Comparison of ENCODE assay signal across 19 cellular contexts in the genomic region with DNA sequence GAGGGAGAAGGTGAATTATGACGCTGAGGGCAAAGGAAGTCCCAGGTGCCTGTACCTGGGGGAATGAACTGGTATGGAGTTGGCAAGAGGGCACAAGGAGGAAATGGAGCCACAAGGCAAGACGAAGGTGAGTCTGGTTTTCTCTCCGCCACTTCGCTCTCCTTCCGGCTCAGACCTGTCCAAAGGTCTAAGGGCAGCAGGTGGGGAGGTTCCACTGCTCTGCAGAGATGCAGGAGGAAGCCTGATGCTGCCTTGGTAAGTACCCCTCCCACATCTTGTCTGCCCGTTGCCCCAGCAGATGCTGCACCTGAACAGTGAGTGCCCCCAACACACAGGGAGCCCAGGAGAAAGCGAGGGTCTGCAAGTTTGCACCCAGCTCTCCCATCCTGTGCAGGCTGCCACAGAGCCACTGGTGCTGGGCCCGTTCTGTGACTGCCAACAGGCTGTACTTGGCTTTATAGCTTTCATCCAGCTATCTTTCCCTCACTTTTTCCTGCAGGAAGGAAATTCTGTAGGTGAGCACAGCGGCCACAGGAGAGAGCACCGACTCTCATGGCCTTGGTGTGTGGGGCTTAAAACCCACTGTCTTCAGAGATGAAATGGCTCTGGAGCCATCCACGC.
A peak's percentile ranks its signal among the peaks of the same experiment; 100 is the strongest.
DNase-seq lines count a peak whose midpoint lies in the region; FAIRE-seq and TF ChIP-seq lines count a peak whose summit lies in the region.
"Had no signal": no experiment of that assay in that cellular context is flagged by ENCODE, and none has a peak within 500 bp of the region (broad histone marks: within the 10 kb centered on the region; RNA-seq: fewer than 3 reads in every experiment).

No MANE protein-coding gene starts in this region.

- no peak overlapping the region for H3K9ac ChIP-seq in H9 (ENCODE audit: extremely low read depth, insufficient read length, low read length)
- H3K9ac ChIP-seq in iPS-20b (ENCODE audit: low read depth, low read length) = peak overlapping the region; percentile 37; the same call in 1 of the 2 replicates
- no peak overlapping the region for H3K9ac ChIP-seq in kidney (ENCODE audit: low read length in 2 of 2)

- no peaks in the 10 kb centered on the region for H3K9me3 Mint-ChIP-seq in H9
- no peaks in the 10 kb centered on the region for H3K9me3 Mint-ChIP-seq in osteocyte (ENCODE audit: unreplicated experiment)
- no peaks in the 10 kb centered on the region for H3K9me3 Mint-ChIP-seq in activated T-helper 1 cell treated with anti-CD3 and anti-CD28 coated beads, Interleukin-12 subunit alpha, Interleukin-12 subunit beta, Interleukin-2, Interleukin-4 antibody, amounts not matched to agents 30 ng/mL and 10 ng/mL and 1 ng/mL, durations not matched to agents 14 hours and 24 hours and 36 hours
- H3K9me3 Mint-ChIP-seq: CD4-positive, alpha-beta memory T cell had no signal

- peak overlapping the region; percentile 11; the same call in 1 of the 2 replicates for H3K14ac ChIP-seq in H9 (ENCODE audit: insufficient read depth, low read length)

- TF ChIP-seq CTCF in H9 (conservative IDR thresholded peaks at IDR 0.05) (no peak), Peyer's patch (IDR thresholded peaks at IDR 0.05) (no peak), osteocyte (IDR thresholded peaks at IDR 0.05) (no peak), kidney (IDR thresholded peaks at IDR 0.05; ENCODE audit: borderline replicate concordance, extremely low read depth, insufficient read depth) (no peak)

- H3K27ac Mint-ChIP-seq in H9 (peak overlapping the region; percentile 66 to 98 (median 89); a peak in 4 of 7 replicates), osteocyte (ENCODE audit: unreplicated experiment) (no peak overlapping the region)
- no peak overlapping the region for H3K27ac Mint-ChIP-seq in activated T-helper 1 cell treated with anti-CD3 and anti-CD28 coated beads, Interleukin-12 subunit alpha, Interleukin-12 subunit beta, Interleukin-2, Interleukin-4 antibody, amounts not matched to agents 30 ng/mL and 10 ng/mL and 1 ng/mL, durations not matched to agents 14 hours and 24 hours and 36 hours
- H3K27ac Mint-ChIP-seq: CD4-positive, alpha-beta memory T cell had no signal

- no peak overlapping the region for H3K56ac ChIP-seq in H9 (ENCODE audit: insufficient read length, low read depth, low read length)

- H3K79me2 ChIP-seq in H9 (ENCODE audit: insufficient read depth, low read length) = no peaks in the 10 kb centered on the region

- H3K36me3 Mint-ChIP-seq in H9 (ENCODE audit: insufficient read depth in 1 of 3, low read depth in 3 of 3) = peaks cover 0 to 45% (median 29%) of the 10 kb centered on the region in 3 experiments; a peak in 6 of 7 replicates
- H3K36me3 Mint-ChIP-seq in osteocyte (ENCODE audit: unreplicated experiment) = no peaks in the 10 kb centered on the region
- no peaks in the 10 kb centered on the region for H3K36me3 Mint-ChIP-seq in activated T-helper 1 cell treated with anti-CD3 and anti-CD28 coated beads, Interleukin-12 subunit alpha, Interleukin-12 subunit beta, Interleukin-2, Interleukin-4 antibody, amounts not matched to agents 30 ng/mL and 10 ng/mL and 1 ng/mL, durations not matched to agents 14 hours and 24 hours and 36 hours (ENCODE audit: low read depth)
- H3K36me3 Mint-ChIP-seq: CD4-positive, alpha-beta memory T cell had no signal

- H2BK15ac ChIP-seq in H9 (ENCODE audit: low read depth, low read length) = peak overlapping the region; percentile 20; the same call in 1 of the 2 replicates

- H3K79me1 ChIP-seq in H9 (ENCODE audit: insufficient read depth, low read depth, low read length, poor library complexity, severe bottlenecking) = no peaks in the 10 kb centered on the region

- no peak overlapping the region for H3K4me3 ChIP-seq in Peyer's patch
- H3K4me3 ChIP-seq in iPS-20b (ENCODE audit: low read length) = peak overlapping the region; percentile 13; the same call in 1 of the 2 replicates
- H3K4me3 ChIP-seq in kidney (ENCODE audit: low read length in 2 of 2) = no peak overlapping the region

- H3K27ac ChIP-seq in H9 (ENCODE audit: insufficient read length, low read depth, low read length) (no peak overlapping the region), Peyer's patch (peak overlapping the region in 3 of 4 donors; percentile 32 to 72 (median 69)), iPS-20b (ENCODE audit: low read length) (no peak overlapping the region), kidney (ENCODE audit: low read depth in 2 of 2, low read length in 2 of 2) (no peak overlapping the region)
- H3K27ac ChIP-seq: HL-60, RWPE1 had no signal

- H3K9me3 ChIP-seq in H9 (ENCODE audit: control insufficient read depth, low read depth, low read length) (no peaks in the 10 kb centered on the region), Peyer's patch (no peaks in the 10 kb centered on the region), iPS-20b (ENCODE audit: insufficient read depth, low read depth, low read length) (no peaks in the 10 kb centered on the region), kidney (ENCODE audit: control insufficient read depth in 1 of 2, low read length in 2 of 2) (no peaks in the 10 kb centered on the region)

- FAIRE-seq in kidney (lab: Jason Lieb, UNC) = no peak
- FAIRE-seq: GM18507 had no signal

- H3K4me1 Mint-ChIP-seq in H9 (peaks cover 39 to 49% of the 10 kb centered on the region in 2 experiments), osteocyte (ENCODE audit: unreplicated experiment) (no peaks in the 10 kb centered on the region)
- H3K4me1 Mint-ChIP-seq in activated T-helper 1 cell treated with anti-CD3 and anti-CD28 coated beads, Interleukin-12 subunit alpha, Interleukin-12 subunit beta, Interleukin-2, Interleukin-4 antibody, amounts not matched to agents 30 ng/mL and 10 ng/mL and 1 ng/mL, durations not matched to agents 14 hours and 24 hours and 36 hours (ENCODE audit: low read depth) = no peaks in the 10 kb centered on the region
- H3K4me1 Mint-ChIP-seq: CD4-positive, alpha-beta memory T cell had no signal

- no peak overlapping the region for H2BK120ac ChIP-seq in H9 (ENCODE audit: low read depth, low read length, poor library complexity, severe bottlenecking)

- DNase-seq in H9 = no peak
- peak in 2 of 3 donors; percentile 74 to 75 for DNase-seq in Peyer's patch
- DNase-seq in osteocyte (ENCODE audit: extremely low spot score, unreplicated experiment) = peak; percentile 73
- DNase-seq in kidney = no peak
- DNase-seq in NCI-H774 (lab: John Stamatoyannopoulos, UW) = no peak
- no peak for DNase-seq in activated T-helper 1 cell treated with anti-CD3 and anti-CD28 coated beads, Interleukin-12 subunit alpha, Interleukin-12 subunit beta, Interleukin-2, Interleukin-4 antibody, amounts not matched to agents 30 ng/mL and 10 ng/mL and 1 ng/mL, durations not matched to agents 14 hours and 24 hours and 36 hours (ENCODE audit: low spot score)
- DNase-seq: CD4-positive, alpha-beta memory T cell; COR-L47; DMS53; GOT3; NCI-H1048; NCI-H1417; NCI-H2029 treated with DMSO at 0.1 percent for 48 hours; NCI-H526; SHP77 treated with DMSO at 0.1 percent for 48 hours had no signal

- TF ChIP-seq POLR2A in Peyer's patch (IDR thresholded peaks at IDR 0.05) = no peak

- H3K4me1 ChIP-seq in H9 (ENCODE audit: insufficient read depth, low read length) = peaks cover 13% of the 10 kb centered on the region
- H3K4me1 ChIP-seq in Peyer's patch = peaks cover 0 to 13% (median 0%) of the 10 kb centered on the region in 4 donors
- H3K4me1 ChIP-seq in iPS-20b (ENCODE audit: insufficient read depth, low read length) = peaks cover 15% of the 10 kb centered on the region; the same call in 1 of the 2 replicates
- no peaks in the 10 kb centered on the region for H3K4me1 ChIP-seq in kidney (ENCODE audit: control insufficient read depth in 1 of 2, insufficient read depth in 1 of 2, low read depth in 1 of 2, low read length in 2 of 2)

- no CpG with 5 or more reads among the region's 11 CpGs for WGBS in H9 (ENCODE audit: extremely low coverage, insufficient read length, low lambda C conversion rate)

- no peaks in the 10 kb centered on the region for H3K23me2 ChIP-seq in H9 (ENCODE audit: insufficient read length, low read depth, low read length, poor library complexity, severe bottlenecking)

- H2BK20ac ChIP-seq in H9 (ENCODE audit: low read depth, low read length, poor library complexity, severe bottlenecking) = no peak overlapping the region

- no peak overlapping the region for H4K8ac ChIP-seq in H9 (replicated peaks; ENCODE audit: insufficient read length, low read depth, low read length)

- no peak overlapping the region for H4K5ac ChIP-seq in H9 (ENCODE audit: insufficient read length, low read depth, low read length)

- no peaks in the 10 kb centered on the region for H3K27me3 ChIP-seq in H9 (ENCODE audit: insufficient read depth, low read length)
- H3K27me3 ChIP-seq in Peyer's patch = no peaks in the 10 kb centered on the region
- no peaks in the 10 kb centered on the region for H3K27me3 ChIP-seq in iPS-20b (ENCODE audit: insufficient read depth, low read length)

- peak overlapping the region in 1 of 2 experiments; percentile 20; a peak in 2 of 5 replicates for H3K4me3 Mint-ChIP-seq in H9
- no peak overlapping the region for H3K4me3 Mint-ChIP-seq in osteocyte (ENCODE audit: unreplicated experiment)
- H3K4me3 Mint-ChIP-seq in activated T-helper 1 cell treated with anti-CD3 and anti-CD28 coated beads, Interleukin-12 subunit alpha, Interleukin-12 subunit beta, Interleukin-2, Interleukin-4 antibody, amounts not matched to agents 30 ng/mL and 10 ng/mL and 1 ng/mL, durations not matched to agents 14 hours and 24 hours and 36 hours = no peak overlapping the region
- H3K4me3 Mint-ChIP-seq: CD4-positive, alpha-beta memory T cell had no signal

- H4K91ac ChIP-seq in H9 (ENCODE audit: insufficient read length, low read depth, low read length) = peak overlapping the region; percentile 7

- H2AFZ ChIP-seq in H9 (ENCODE audit: low read length) = no peak overlapping the region

- no peaks in the 10 kb centered on the region for H4K20me1 ChIP-seq in H9 (ENCODE audit: control insufficient read depth, insufficient read depth, insufficient read length)

- H3T11ph ChIP-seq in H9 (ENCODE audit: low read length) = no peak overlapping the region

- no peak overlapping the region for H3K4ac ChIP-seq in H9 (ENCODE audit: low read depth, low read length)

- peak overlapping the region; percentile 56 for H2AK5ac ChIP-seq in H9 (ENCODE audit: insufficient read length, low read length)

- no peak overlapping the region for H2BK12ac ChIP-seq in H9 (ENCODE audit: insufficient read length, low read depth, low read length)

- no peak overlapping the region for H3K23ac ChIP-seq in H9 (ENCODE audit: insufficient read length, low read depth, low read length)

- intact Hi-C loops in kidney (cut with DNase I) = no loop called here
- intact Hi-C loops in activated T-helper 1 cell treated with anti-CD3 and anti-CD28 coated beads, Interleukin-12 subunit alpha, Interleukin-12 subunit beta, Interleukin-2, Interleukin-4 antibody, amounts not matched to agents 30 ng/mL and 10 ng/mL and 1 ng/mL, durations not matched to agents 14 hours and 24 hours and 36 hours (cut with micrococcal nuclease) = no loop called here

- peaks cover 0 to 13% (median 0%) of the 10 kb centered on the region in 3 donors for H3K36me3 ChIP-seq in Peyer's patch
- H3K36me3 ChIP-seq in iPS-20b (ENCODE audit: insufficient read depth, low read depth, low read length) = no peaks in the 10 kb centered on the region; the same call in 1 of the 2 replicates
- H3K36me3 ChIP-seq in kidney (ENCODE audit: control insufficient read depth in 1 of 2, insufficient read depth in 2 of 2, low read length in 2 of 2) = peaks cover 0 to 16% of the 10 kb centered on the region in 2 donors

- H3K18ac ChIP-seq in H9 (ENCODE audit: insufficient read length, low read depth, low read length) = peak overlapping the region; percentile 61

- peak overlapping the region; percentile 19 for H2BK5ac ChIP-seq in H9 (ENCODE audit: insufficient read length, low read length)

- no peak overlapping the region for H3K4me2 ChIP-seq in H9 (ENCODE audit: insufficient read depth, insufficient read length, low read length)

- H3K27me3 Mint-ChIP-seq in H9 (ENCODE audit: low read depth) = peaks cover 3% of the 10 kb centered on the region; the same call in 1 of the 2 replicates
- H3K27me3 Mint-ChIP-seq in osteocyte (ENCODE audit: unreplicated experiment) = peaks cover 44% of the 10 kb centered on the region
- no peaks in the 10 kb centered on the region for H3K27me3 Mint-ChIP-seq in activated T-helper 1 cell treated with anti-CD3 and anti-CD28 coated beads, Interleukin-12 subunit alpha, Interleukin-12 subunit beta, Interleukin-2, Interleukin-4 antibody, amounts not matched to agents 30 ng/mL and 10 ng/mL and 1 ng/mL, durations not matched to agents 14 hours and 24 hours and 36 hours (ENCODE audit: insufficient read depth)

Comparison
In these comparisons a context has a peak if more than half of its experiments do, and no peak if none do; other contexts are left out.
1. DNase-seq: peak in Peyer's patch (2 of 3) and osteocyte (single experiment); none in H9 (single experiment), kidney (single experiment), NCI-H774 (single experiment) and activated T-helper 1 cell treated with anti-CD3 and anti-CD28 coated beads, Interleukin-12 subunit alpha, Interleukin-12 subunit beta, Interleukin-2, Interleukin-4 antibody, amounts not matched to agents 30 ng/mL and 10 ng/mL and 1 ng/mL, durations not matched to agents 14 hours and 24 hours and 36 hours (single experiment).
2. H3K27ac ChIP-seq: peak in Peyer's patch (3 of 4); none in H9 (single experiment), iPS-20b (single experiment) and kidney (0 of 2).
3. H3K27ac Mint-ChIP-seq: peak in H9 (3 of 3); none in osteocyte (single experiment) and activated T-helper 1 cell treated with anti-CD3 and anti-CD28 coated beads, Interleukin-12 subunit alpha, Interleukin-12 subunit beta, Interleukin-2, Interleukin-4 antibody, amounts not matched to agents 30 ng/mL and 10 ng/mL and 1 ng/mL, durations not matched to agents 14 hours and 24 hours and 36 hours (single experiment).